Comparison of ENCODE assay signal across 24 cellular contexts in the genomic region with DNA sequence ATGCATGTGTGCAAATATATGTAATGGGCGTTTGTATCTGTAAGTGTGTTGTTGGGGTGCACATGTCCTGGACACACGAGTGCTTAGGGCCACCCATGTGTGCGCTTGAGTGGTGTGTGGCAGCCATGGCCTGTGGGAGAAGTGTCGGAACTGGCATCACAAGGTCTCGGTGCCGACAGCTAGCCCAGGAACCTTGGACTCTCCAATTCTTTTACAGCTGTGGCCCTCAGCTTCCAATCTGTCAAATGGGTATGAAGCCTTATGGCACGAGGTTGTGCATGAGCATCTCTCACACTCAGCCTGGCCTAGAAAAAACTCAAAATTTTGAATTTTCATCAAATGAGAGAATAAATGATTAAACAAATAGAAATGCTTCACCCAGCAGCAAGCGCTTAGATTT. TPM values are rescaled to one million over a fixed set of nuclear protein-coding genes. Genes with fewer than 3 reads are reported as not detected.
DNase-seq lines count a peak whose midpoint lies in the region; ATAC-seq, FAIRE-seq and TF ChIP-seq lines count a peak whose summit lies in the region.
"Had no signal": no experiment of that assay in that cellular context is flagged by ENCODE, and none has a peak within 500 bp of the region (broad histone marks: within the 10 kb centered on the region; RNA-seq: fewer than 3 reads in every experiment).

No MANE protein-coding gene starts in this region.

- H2BK12ac ChIP-seq in H9 (ENCODE audit: insufficient read length, low read depth, low read length) (no peak overlapping the region), neuronal stem cell (ENCODE audit: low read length) (no peak overlapping the region)

- peaks cover 0 to 2% of the 10 kb centered on the region in 2 experiments; a peak in 2 of 5 replicates for H3K9me3 Mint-ChIP-seq in H9

- DNase-seq in H9: no peak
- no peak for DNase-seq in K562 (ENCODE audit: extremely low read depth in 1 of 4, low spot score in 3 of 4)
- DNase-seq in iPS DF 6.9 (ENCODE audit: low read depth, low spot score): no peak
- no peak for DNase-seq in neuronal stem cell (ENCODE audit: low spot score)
- no peak for DNase-seq in amygdala (lab: John Stamatoyannopoulos, UW)
- no peak for DNase-seq in GF-D8 (lab: John Stamatoyannopoulos, UW)
- DNase-seq in heart right ventricle: no peak
- DNase-seq: activated CD4-positive, alpha-beta memory T cell treated with anti-CD3 and anti-CD28 coated beads for 36 hours; activated CD4-positive, CD25-positive, alpha-beta regulatory T cell; activated effector memory CD4-positive, alpha-beta T cell treated with anti-CD3 and anti-CD28 coated beads, Interleukin-2, amount 50 U/mL, for 16 hours; COR-L47; DND-41; foreskin keratinocyte; MM.1S; naive thymus-derived CD4-positive, alpha-beta T cell; stimulated activated CD4-positive, alpha-beta T cell treated with anti-CD3 and anti-CD28 coated beads, Interleukin-15, amount 100 ng/mL, for 24 hours had no signal

- H3K4me1 ChIP-seq in H9 (ENCODE audit: insufficient read depth, low read length) (peaks cover 1% of the 10 kb centered on the region; the same call in 1 of the 2 replicates), K562 (replicated peaks in 1 of 2; ENCODE audit: control insufficient read depth in 2 of 2, insufficient read depth in 2 of 2, low read length in 2 of 2) (peaks cover 20 to 46% of the 10 kb centered on the region in 2 experiments; a peak in 4 of 5 replicates), iPS DF 6.9 (ENCODE audit: control insufficient read depth, insufficient read depth, low read length) (peaks cover 4% of the 10 kb centered on the region; the same call in 1 of the 2 replicates), neuronal stem cell (ENCODE audit: control insufficient read depth in 2 of 2, insufficient read depth in 1 of 2, low read depth in 1 of 2, low read length in 2 of 2) (peaks cover 8 to 24% of the 10 kb centered on the region in 2 donors), heart right ventricle (peaks cover 0 to 7% (median 0%) of the 10 kb centered on the region in 9 donors)
- H3K4me1 ChIP-seq: adrenal gland, foreskin keratinocyte, pancreas had no signal

- no peak overlapping the region for H3K23ac ChIP-seq in H9 (ENCODE audit: insufficient read length, low read depth, low read length)
- no peak overlapping the region for H3K23ac ChIP-seq in neuronal stem cell (ENCODE audit: low read depth, low read length, poor library complexity)

- H3K27me3 ChIP-seq in H9 (ENCODE audit: insufficient read depth, low read length) (no peaks in the 10 kb centered on the region), K562 (ENCODE audit: control insufficient read depth in 2 of 2, insufficient read depth in 2 of 2, low read length in 2 of 2) (no peaks in the 10 kb centered on the region), iPS DF 6.9 (ENCODE audit: control insufficient read depth, insufficient read depth, low read length) (no peaks in the 10 kb centered on the region), neuronal stem cell (ENCODE audit: control insufficient read depth in 3 of 3, insufficient read depth in 3 of 3, low read depth in 1 of 3, low read length in 3 of 3) (peaks cover 0 to 50% (median 14%) of the 10 kb centered on the region in 3 experiments), heart right ventricle (peaks cover 0 to 32% (median 19%) of the 10 kb centered on the region in 7 donors)
- H3K27me3 ChIP-seq: adrenal gland, BLaER1, cardiac muscle cell, pancreas had no signal

- ATAC-seq in K562 (no peak), HG03097 (IDR thresholded peaks at IDR 0.05; ENCODE audit: low FRiP score, unreplicated experiment) (no peak), heart right ventricle (no peak)
- ATAC-seq: foreskin keratinocyte; naive thymus-derived CD4-positive, alpha-beta T cell had no signal

- H4K5ac ChIP-seq in H9 (ENCODE audit: insufficient read length, low read depth, low read length): no peak overlapping the region

- peaks cover 33 to 54% of the 10 kb centered on the region in 2 experiments for H3K4me1 Mint-ChIP-seq in H9

- in situ Hi-C loops in K562 (cut with MboI): no loop called here

- no CpG with 5 or more reads among the region's 8 CpGs for WGBS in H9 (ENCODE audit: extremely low coverage, insufficient read length, low lambda C conversion rate)
- WGBS in K562 (ENCODE audit: insufficient coverage, low coverage, missing lambda C conversion rate): 57% methylated on average over 8 of the region's 8 CpGs
- WGBS in iPS DF 6.9 (ENCODE audit: insufficient coverage, insufficient read length): no CpG with 5 or more reads among the region's 8 CpGs
- no CpG with 5 or more reads among the region's 8 CpGs for WGBS in neuronal stem cell (ENCODE audit: extremely low coverage in 2 of 2, insufficient read length in 2 of 2, insufficient replicate concordance in 1 of 2), 2 donors
- 85 to 86% methylated on average over 8 of the region's 8 CpGs for WGBS in heart right ventricle, 2 donors

- H4K20me1 ChIP-seq in H9 (ENCODE audit: control insufficient read depth, insufficient read depth, insufficient read length) (no peaks in the 10 kb centered on the region), K562 (replicated peaks; ENCODE audit: control insufficient read depth, insufficient read depth, low read length) (no peaks in the 10 kb centered on the region)
- H4K20me1 ChIP-seq: BLaER1 had no signal

- H3K4ac ChIP-seq in H9 (ENCODE audit: low read depth, low read length): no peak overlapping the region
- no peak overlapping the region for H3K4ac ChIP-seq in neuronal stem cell (ENCODE audit: low read length)

- H2BK120ac ChIP-seq in H9 (ENCODE audit: low read depth, low read length, poor library complexity, severe bottlenecking) (no peak overlapping the region), neuronal stem cell (ENCODE audit: low read depth, low read length) (no peak overlapping the region)

- H4K91ac ChIP-seq in H9 (ENCODE audit: insufficient read length, low read depth, low read length): no peak overlapping the region
- H4K91ac ChIP-seq in neuronal stem cell (ENCODE audit: low read depth, low read length, poor library complexity): no peak overlapping the region

- peaks cover 19% of the 10 kb centered on the region for H3K27me3 Mint-ChIP-seq in H9 (ENCODE audit: low read depth)

- H3K23me2 ChIP-seq in H9 (ENCODE audit: insufficient read length, low read depth, low read length, poor library complexity, severe bottlenecking): peaks cover 9% of the 10 kb centered on the region

- H3T11ph ChIP-seq in H9 (ENCODE audit: low read length): no peak overlapping the region

- no peak for TF ChIP-seq EP300 in K562 (IDR thresholded peaks at IDR 0.05; ENCODE audit: low read length)

- POLR2A ChIA-PET in K562 (lab: Yijun Ruan, JAX): interaction anchor here (0.6 to 1.6 kb wide), 4 partner anchors 9 to 150 kb away, joined by 3 to 5 read pairs (median 4); no protein-coding TSS in a partner anchor

- H3K14ac ChIP-seq in H9 (ENCODE audit: insufficient read depth, low read length): no peak overlapping the region
- peak overlapping the region; percentile 41 for H3K14ac ChIP-seq in neuronal stem cell (ENCODE audit: low read length)

- H3K36me3 Mint-ChIP-seq in H9 (ENCODE audit: insufficient read depth in 1 of 3, low read depth in 3 of 3): no peaks in the 10 kb centered on the region; a peak in 1 of 7 replicates
- H3K36me3 Mint-ChIP-seq: activated CD4-positive, alpha-beta memory T cell treated with anti-CD3 and anti-CD28 coated beads for 36 hours had no signal

- H2BK15ac ChIP-seq in H9 (ENCODE audit: low read depth, low read length): no peak overlapping the region
- no peak overlapping the region for H2BK15ac ChIP-seq in neuronal stem cell (ENCODE audit: low read length)

- CTCF ChIA-PET in K562 (lab: Yijun Ruan, JAX; ENCODE audit: low intra/inter-chr PET ratio): interaction anchor here (0.6 to 1.3 kb wide), 3 partner anchors 54 to 318 kb away, joined by 3 to 7 read pairs (median 6); partner anchors contain the start of gene SMIM29

- BruUV-seq in K562 (replicated peaks; lab: Mats Ljungman, UMichigan): no TSS peak

- TF ChIP-seq CTCF in H9 (conservative IDR thresholded peaks at IDR 0.05): no peak
- no peak for TF ChIP-seq CTCF in K562 (IDR thresholded peaks at IDR 0.05 in 2 of 3, conservative IDR thresholded peaks at IDR 0.05 in 1 of 3; ENCODE audit: insufficient read depth in 2 of 3, low read depth in 1 of 3, low read length in 3 of 3)
- TF ChIP-seq CTCF in heart right ventricle (IDR thresholded peaks at IDR 0.05): no peak

- no peak overlapping the region for H2BK5ac ChIP-seq in H9 (ENCODE audit: insufficient read length, low read length)
- peak overlapping the region; percentile 40 for H2BK5ac ChIP-seq in neuronal stem cell (ENCODE audit: low read length)

- TF ChIP-seq POLR2A in K562 (conservative IDR thresholded peaks at IDR 0.05): no peak

- peaks cover 4% of the 10 kb centered on the region for H3K9me1 ChIP-seq in K562 (ENCODE audit: control insufficient read depth, insufficient read depth, low read length)

- no peak overlapping the region for H3K4me3 ChIP-seq in K562
- H3K4me3 ChIP-seq in iPS DF 6.9 (ENCODE audit: low read length): peak overlapping the region; percentile 62; the same call in 1 of the 2 replicates
- no peak overlapping the region for H3K4me3 ChIP-seq in neuronal stem cell (ENCODE audit: low read length in 2 of 2)
- no peak overlapping the region for H3K4me3 ChIP-seq in heart right ventricle
- H3K4me3 ChIP-seq: adrenal gland, BLaER1, cardiac muscle cell, pancreas, upper lobe of left lung had no signal

- H3K36me3 ChIP-seq in K562 (ENCODE audit: control insufficient read depth, insufficient read depth, low read length) (no peaks in the 10 kb centered on the region), iPS DF 6.9 (ENCODE audit: control insufficient read depth, insufficient read depth, low read length) (no peaks in the 10 kb centered on the region), neuronal stem cell (replicated peaks in 1 of 2; ENCODE audit: control insufficient read depth in 2 of 2, insufficient read depth in 2 of 2, low read length in 2 of 2) (no peaks in the 10 kb centered on the region), heart right ventricle (no peaks in the 10 kb centered on the region)
- H3K36me3 ChIP-seq: adrenal gland, BLaER1, cardiac muscle cell, pancreas, upper lobe of left lung had no signal

- H3K4me2 ChIP-seq in H9 (ENCODE audit: insufficient read depth, insufficient read length, low read length) (peak overlapping the region; percentile 65), K562 (ENCODE audit: insufficient read depth, low read length) (peak overlapping the region; percentile 8; the same call in 1 of the 2 replicates), neuronal stem cell (ENCODE audit: insufficient read depth, low read length, poor library complexity, severe bottlenecking) (peak overlapping the region; percentile 77)
- H3K4me2 ChIP-seq: BLaER1 had no signal

- H3K18ac ChIP-seq in H9 (ENCODE audit: insufficient read length, low read depth, low read length) (no peak overlapping the region), neuronal stem cell (ENCODE audit: low read length) (peak overlapping the region; percentile 77)

- intact Hi-C loops in K562 (cut with micrococcal nuclease) (no loop called here), heart right ventricle (cut with DNase I) (no loop called here)

- H2AK5ac ChIP-seq in H9 (ENCODE audit: insufficient read length, low read length) (no peak overlapping the region), neuronal stem cell (ENCODE audit: low read depth, low read length) (no peak overlapping the region)

- H3K27ac ChIP-seq in H9 (ENCODE audit: insufficient read length, low read depth, low read length) (no peak overlapping the region), K562 (ENCODE audit: extremely low read depth, low read depth, low read length) (no peak overlapping the region), iPS DF 6.9 (ENCODE audit: low read length) (no peak overlapping the region), neuronal stem cell (replicated peaks; ENCODE audit: low read length) (no peak overlapping the region), heart right ventricle (no peak overlapping the region)
- H3K27ac ChIP-seq: adrenal gland, BLaER1, cardiac muscle cell, foreskin keratinocyte, HL-60, pancreas, upper lobe of left lung had no signal

- H3K27ac Mint-ChIP-seq in H9: no peak overlapping the region
- H3K27ac Mint-ChIP-seq: activated CD4-positive, alpha-beta memory T cell treated with anti-CD3 and anti-CD28 coated beads for 36 hours; naive thymus-derived CD4-positive, alpha-beta T cell had no signal

- no peak for TF ChIP-seq RAD21 in K562 (CRISPR knock-in tag; conservative IDR thresholded peaks at IDR 0.05 in 1 of 2, IDR thresholded peaks at IDR 0.05 in 1 of 2)

- no peak for FAIRE-seq in K562 (lab: Jason Lieb, UNC)
- FAIRE-seq: pancreas had no signal

- H3K9ac ChIP-seq in H9 (ENCODE audit: extremely low read depth, insufficient read length, low read length) (no peak overlapping the region), K562 (ENCODE audit: insufficient read depth in 1 of 2, low read depth in 2 of 2, low read length in 2 of 2) (no peak overlapping the region; a peak in 1 of 4 replicates), neuronal stem cell (ENCODE audit: low read depth, low read length, poor library complexity) (peak overlapping the region; percentile 7)
- H3K9ac ChIP-seq: BLaER1 had no signal

- H4K8ac ChIP-seq in H9 (replicated peaks; ENCODE audit: insufficient read length, low read depth, low read length): no peak overlapping the region
- H4K8ac ChIP-seq in neuronal stem cell (ENCODE audit: low read depth, low read length): no peak overlapping the region

- H3K79me2 ChIP-seq in H9 (ENCODE audit: insufficient read depth, low read length) (no peaks in the 10 kb centered on the region), K562 (ENCODE audit: control insufficient read depth, insufficient read depth, low read length) (no peaks in the 10 kb centered on the region)

- H2BK20ac ChIP-seq in H9 (ENCODE audit: low read depth, low read length, poor library complexity, severe bottlenecking): no peak overlapping the region

- H3K56ac ChIP-seq in H9 (ENCODE audit: insufficient read length, low read depth, low read length): no peak overlapping the region

- H3K79me1 ChIP-seq in H9 (ENCODE audit: insufficient read depth, low read depth, low read length, poor library complexity, severe bottlenecking) (no peaks in the 10 kb centered on the region), neuronal stem cell (ENCODE audit: low read depth, low read length) (no peaks in the 10 kb centered on the region)

- no peaks in the 10 kb centered on the region for H3K9me3 ChIP-seq in H9 (ENCODE audit: control insufficient read depth, low read depth, low read length)
- no peaks in the 10 kb centered on the region for H3K9me3 ChIP-seq in K562 (replicated peaks; ENCODE audit: control insufficient read depth, insufficient read depth, low read depth, low read length)
- no peaks in the 10 kb centered on the region for H3K9me3 ChIP-seq in iPS DF 6.9 (ENCODE audit: control insufficient read depth, insufficient read depth, low read length)
- H3K9me3 ChIP-seq in neuronal stem cell (replicated peaks in 1 of 2; ENCODE audit: control insufficient read depth in 2 of 2, insufficient read depth in 1 of 2, low read depth in 1 of 2, low read length in 2 of 2): no peaks in the 10 kb centered on the region
- H3K9me3 ChIP-seq in heart right ventricle: peaks cover 0 to 12% (median 0%) of the 10 kb centered on the region in 11 donors
- H3K9me3 ChIP-seq: adrenal gland, pancreas had no signal

- no peak overlapping the region for H2AFZ ChIP-seq in H9 (ENCODE audit: low read length)
- H2AFZ ChIP-seq in K562 (ENCODE audit: low read depth, low read length): 0 out of 2 replicates have a peak overlapping the region, but pooled peaks have one; percentile 28
- no peak overlapping the region for H2AFZ ChIP-seq in neuronal stem cell (ENCODE audit: low read length)

- H3K4me3 Mint-ChIP-seq in H9: peak overlapping the region; percentile 69 to 86
- H3K4me3 Mint-ChIP-seq: activated CD4-positive, alpha-beta memory T cell treated with anti-CD3 and anti-CD28 coated beads for 36 hours; naive thymus-derived CD4-positive, alpha-beta T cell had no signal

RNA-seq across cellular contexts. Expression of gene SPDEF, which starts 42.0 kb away (rescaled TPM):
- total RNA-seq in H9 (2021) (0.15 and 0.22 TPM in 2 replicates), K562 (2014; rRNA removed) (0.08 TPM in 1 of 2 replicates, not detected in the other), K562 (2014; rRNA removed; fragmentation: Illumina TruSeq; extraction: Trizol) (not detected in 2 replicates), K562 (2015; rRNA removed; fragmentation: Illumina TruSeq; extraction: Trizol) (0.11 and 0.15 TPM in 2 replicates), K562 (2021) (0.11 and 0.16 TPM in 2 replicates), heart right ventricle (under 1 TPM in 8 of 10 donors, not detected in 2; 0.15 to 0.60 (median 0.22) TPM)
- total RNA-seq in K562 (2011; cell fraction: chromatin; rRNA removed; ENCODE audit: low replicate concordance): not detected in 2 replicates
- 0.13 TPM in 1 of 2 replicates, not detected in the other for total RNA-seq in K562 (2011; cell fraction: nucleolus; rRNA removed)
- total RNA-seq in K562 (2011; cell fraction: nucleoplasm; rRNA removed): 0.29 TPM in 1 of 2 replicates, not detected in the other
- polyA plus RNA-seq in K562 (2011; rRNA removed) (0.04 and 0.08 TPM in 2 replicates), K562 (2014; fragmentation: Illumina TruSeq; extraction: Trizol) (0.10 TPM in 1 of 2 replicates, not detected in the other), K562 (2014; fragmentation: Nextera tagmentation; extraction: Ambion mirVana) (not detected), K562 (2014; rRNA removed) (0.08 and 0.12 TPM in 2 replicates), heart right ventricle (under 1 TPM; 0.22 TPM)
- 0.13 and 0.16 TPM in 2 replicates for polyA plus RNA-seq in K562 (2011; cell fraction: cytosol; rRNA removed)
- polyA plus RNA-seq in K562 (2011; cell fraction: nucleus; rRNA removed): 0.23 and 0.35 TPM in 2 replicates
- 0.05 TPM in 1 of 2 replicates, not detected in the other for polyA plus RNA-seq in K562 (2012)
- not detected in 2 replicates for polyA minus RNA-seq in K562 (2011; rRNA and poly(A)+ RNA removed)
- polyA minus RNA-seq in K562 (2011; cell fraction: cytosol; rRNA and poly(A)+ RNA removed): not detected in 2 replicates
- not detected in 2 replicates for polyA minus RNA-seq in K562 (2011; cell fraction: nucleus; rRNA and poly(A)+ RNA removed)
- 0.18 TPM for polyA plus RNA-seq in neuronal stem cell (2013, experiment 1 of 2)
- polyA plus RNA-seq in neuronal stem cell (2013, experiment 2 of 2): 0.18 TPM
- total RNA-seq: foreskin keratinocyte had no signal
- polyA plus RNA-seq: cardiac muscle cell; naive thymus-derived CD4-positive, alpha-beta T cell had no signal

RNA-seq across cellular contexts. Expression of gene PACSIN1, which starts 48.2 kb away (rescaled TPM):
- total RNA-seq in H9 (2021) (7.0 and 7.6 TPM in 2 replicates), K562 (2014; rRNA removed) (0.41 and 0.45 TPM in 2 replicates), K562 (2014; rRNA removed; fragmentation: Illumina TruSeq; extraction: Trizol) (0.10 and 0.29 TPM in 2 replicates), K562 (2015; rRNA removed; fragmentation: Illumina TruSeq; extraction: Trizol) (0.22 and 0.23 TPM in 2 replicates), K562 (2021) (0.98 and 1.7 TPM in 2 replicates), heart right ventricle (10 to 100 TPM in 2 of 10 donors, 1 to 10 TPM in 8; 4.0 to 11.2 (median 6.3) TPM)
- 1.5 and 2.1 TPM in 2 replicates for total RNA-seq in K562 (2011; cell fraction: chromatin; rRNA removed; ENCODE audit: low replicate concordance)
- 1.2 and 1.3 TPM in 2 replicates for total RNA-seq in K562 (2011; cell fraction: nucleolus; rRNA removed)
- 0.99 and 1.1 TPM in 2 replicates for total RNA-seq in K562 (2011; cell fraction: nucleoplasm; rRNA removed)
- polyA plus RNA-seq in K562 (2011; rRNA removed) (1.1 and 1.4 TPM in 2 replicates), K562 (2014; fragmentation: Illumina TruSeq; extraction: Trizol) (0.79 and 1.4 TPM in 2 replicates), K562 (2014; fragmentation: Nextera tagmentation; extraction: Ambion mirVana) (under 1 TPM; 0.01 to 0.03 TPM), K562 (2014; rRNA removed) (0.98 and 1.2 TPM in 2 replicates), heart right ventricle (1 to 10 TPM in 1 of 2 donors, under 1 TPM in 1; 0.77 to 5.8 TPM)
- polyA plus RNA-seq in K562 (2011; cell fraction: cytosol; rRNA removed): 1.2 and 1.6 TPM in 2 replicates
- polyA plus RNA-seq in K562 (2011; cell fraction: nucleus; rRNA removed): 2.2 and 3.4 TPM in 2 replicates
- 0.90 and 1.2 TPM in 2 replicates for polyA plus RNA-seq in K562 (2012)
- polyA minus RNA-seq in K562 (2011; rRNA and poly(A)+ RNA removed): 0.98 and 1.1 TPM in 2 replicates
- 0.95 and 1.7 TPM in 2 replicates for polyA minus RNA-seq in K562 (2011; cell fraction: cytosol; rRNA and poly(A)+ RNA removed)
- 0.67 and 1.9 TPM in 2 replicates for polyA minus RNA-seq in K562 (2011; cell fraction: nucleus; rRNA and poly(A)+ RNA removed)
- 2.1 TPM for polyA plus RNA-seq in neuronal stem cell (2013, experiment 1 of 2)
- polyA plus RNA-seq in neuronal stem cell (2013, experiment 2 of 2): 2.0 TPM
- total RNA-seq: mesenteric fat pad had no signal

Comparison
In these comparisons a context has a peak if more than half of its experiments do, and no peak if none do; other contexts are left out.
1. H3K4me2 ChIP-seq: peak in every context shown above with its lines; median percentile 77 in neuronal stem cell; 65 in H9; 8 in K562.